In genomic region chr19:35389192-35389861, GRCh38 we compare ENCODE assay signal across 20 cellular contexts. TPM values are rescaled to one million over a fixed set of nuclear protein-coding genes. Genes with fewer than 3 reads are reported as not detected.
A peak's percentile ranks its signal among the peaks of the same experiment; 100 is the strongest.
DNase-seq lines count a peak whose midpoint lies in the region; ATAC-seq and TF ChIP-seq lines count a peak whose summit lies in the region.
"Had no signal": no experiment of that assay in that cellular context is flagged by ENCODE, and none has a peak within 500 bp of the region (broad histone marks: within the 10 kb centered on the region; RNA-seq: fewer than 3 reads in every experiment).

No MANE protein-coding gene starts in this region.

- in situ Hi-C loops in Caki2 (cut with HindIII; ENCODE audit: low pct_unique_long_range_greater_than_20kb, low sequenced_read_pairs): no loop called here

- H3K27ac ChIP-seq in parathyroid adenoma: peak overlapping the region; percentile 92
- H3K27ac ChIP-seq: GM23248, SJSA1 had no signal

- no peaks in the 10 kb centered on the region for H3K79me2 ChIP-seq in parathyroid adenoma

- DNase-seq in Caki2 (ENCODE audit: low read depth) (peak; percentile 19), OCI-M1 (lab: John Stamatoyannopoulos, UW) (peak; percentile 55), erythroblast (lab: John Stamatoyannopoulos, UW) (peak; percentile 76 to 85), islet precursor cell (no peak), epidermal melanocyte (ENCODE audit: insufficient read length, low spot score) (no peak), amygdala (lab: John Stamatoyannopoulos, UW) (no peak)
- DNase-seq: Calu3, DMS53, GM23248, HCEC 1CT, KBM-7, NCI-H1436, NCI-H2029, NCI-H2171 treated with DMSO at 0.1 percent for 48 hours, NCI-H446 treated with DMSO at 0.1 percent for 48 hours, NCI-H82 had no signal

- H3K4me3 ChIP-seq in parathyroid adenoma (ENCODE audit: low read depth, low read length): no peak overlapping the region
- H3K4me3 ChIP-seq: GM23248, SJSA1 had no signal

- H3K36me3 ChIP-seq in parathyroid adenoma (ENCODE audit: control insufficient read depth, insufficient read depth, low read length): no peaks in the 10 kb centered on the region
- H3K36me3 ChIP-seq: SJSA1 had no signal

- no peaks in the 10 kb centered on the region for H3K27me3 ChIP-seq in parathyroid adenoma (ENCODE audit: control insufficient read depth, insufficient read depth, low read length)
- H3K27me3 ChIP-seq: SJSA1 had no signal

- H3K9me3 ChIP-seq in parathyroid adenoma (ENCODE audit: control insufficient read depth, low read length): no peaks in the 10 kb centered on the region

- peak overlapping the region; percentile 64 for H3K4me2 ChIP-seq in parathyroid adenoma (ENCODE audit: low read length)

- no peak for TF ChIP-seq CTCF in parathyroid adenoma (IDR thresholded peaks at IDR 0.05)

- H3K9ac ChIP-seq in parathyroid adenoma: no peak overlapping the region
- H3K9ac ChIP-seq: GM23248 had no signal

- no peak for TF ChIP-seq POLR2A in erythroblast (IDR thresholded peaks at IDR 0.05; ENCODE audit: low read length)

- no peak for ATAC-seq in HG03354 (IDR thresholded peaks at IDR 0.05; ENCODE audit: poor library complexity, severe bottlenecking, unreplicated experiment)

- H2AFZ ChIP-seq in parathyroid adenoma: peak overlapping the region; percentile 68
- H2AFZ ChIP-seq: GM23248 had no signal

- H3K4me1 ChIP-seq in parathyroid adenoma: peaks cover 37% of the 10 kb centered on the region
- H3K4me1 ChIP-seq: SJSA1 had no signal

RNA-seq across cellular contexts. Expression of gene GPR42, which starts 18.5 kb away (rescaled TPM):
- not detected in 2 replicates for total RNA-seq in Caki2 (2014; rRNA removed; shearing (Covaris generic); ENCODE audit: low replicate concordance)
- total RNA-seq: A673, Calu3, GM23248, SJSA1 had no signal

RNA-seq across cellular contexts. Expression of gene FFAR3, which starts 31.1 kb away (rescaled TPM):
- not detected in 2 replicates for total RNA-seq in Caki2 (2014; rRNA removed; shearing (Covaris generic); ENCODE audit: low replicate concordance)
- total RNA-seq: Calu3, GM23248, SJSA1 had no signal

RNA-seq across cellular contexts. Expression of gene FFAR1, which starts 41.6 kb away (rescaled TPM):
- 1.7 and 6.1 TPM in 2 replicates for total RNA-seq in Caki2 (2014; rRNA removed; shearing (Covaris generic); ENCODE audit: low replicate concordance)
- total RNA-seq: A673, Calu3, GM23248, SJSA1 had no signal

RNA-seq across cellular contexts. Expression of gene FFAR2, which starts 58.7 kb away (rescaled TPM):
- not detected in 2 replicates for total RNA-seq in Caki2 (2014; rRNA removed; shearing (Covaris generic); ENCODE audit: low replicate concordance)
- total RNA-seq: A673, Calu3, GM23248, SJSA1 had no signal

Comparison
In these comparisons a context has a peak if more than half of its experiments do, and no peak if none do; other contexts are left out.
1. DNase-seq: peak in Caki2 (single experiment), OCI-M1 (single experiment) and erythroblast (2 of 2); none in islet precursor cell (single experiment), epidermal melanocyte (single experiment) and amygdala (0 of 56).